Comparison of ENCODE assay signal across 11 cellular contexts in genomic region chr3:157500232-157500631, GRCh38. TPM values are rescaled to one million over a fixed set of nuclear protein-coding genes. Genes with fewer than 3 reads are reported as not detected.
DNase-seq lines count a peak whose midpoint lies in the region; ATAC-seq and TF ChIP-seq lines count a peak whose summit lies in the region.
"Had no signal": no experiment of that assay in that cellular context is flagged by ENCODE, and none has a peak within 500 bp of the region (broad histone marks: within the 10 kb centered on the region; RNA-seq: fewer than 3 reads in every experiment).

No MANE protein-coding gene starts in this region.

- H3K4me1 Mint-ChIP-seq in endodermal cell = peaks cover 65% of the 10 kb centered on the region
- peaks cover 3 to 17% (median 8%) of the 10 kb centered on the region in 7 donors for H3K4me1 Mint-ChIP-seq in naive thymus-derived CD4-positive, alpha-beta T cell
- H3K4me1 Mint-ChIP-seq: activated naive CD8-positive, alpha-beta T cell treated with anti-CD3 and anti-CD28 coated beads, Interleukin-2, amount 50 U/mL, for 24 hours had no signal

- no peak overlapping the region for H2AFZ ChIP-seq in ACC112 (ENCODE audit: low read length, unreplicated experiment)

- 93 to 94% methylated on average over 4 of the region's 4 CpGs for WGBS in endodermal cell (ENCODE audit: insufficient coverage in 1 of 2, insufficient read length in 1 of 2), 2 experiments
- WGBS in spleen, 5 donors = 29 to 50% (median 36%) methylated on average over 4 of the region's 4 CpGs

- no peaks in the 10 kb centered on the region for H3K9me3 ChIP-seq in endodermal cell (ENCODE audit: control insufficient read depth, low read length)
- no peaks in the 10 kb centered on the region for H3K9me3 ChIP-seq in naive thymus-derived CD4-positive, alpha-beta T cell (ENCODE audit: control insufficient read depth in 2 of 3, low read length in 3 of 3)
- no peaks in the 10 kb centered on the region for H3K9me3 ChIP-seq in spleen

- H3K27ac Mint-ChIP-seq in endodermal cell = peak overlapping the region; percentile 98
- no peak overlapping the region for H3K27ac Mint-ChIP-seq in naive thymus-derived CD4-positive, alpha-beta T cell
- H3K27ac Mint-ChIP-seq: activated naive CD8-positive, alpha-beta T cell treated with anti-CD3 and anti-CD28 coated beads, Interleukin-2, amount 50 U/mL, for 24 hours had no signal

- peak; percentile 55 for ATAC-seq in naive thymus-derived CD4-positive, alpha-beta T cell
- ATAC-seq in GM18870 (IDR thresholded peaks at IDR 0.05; ENCODE audit: unreplicated experiment) = no peak
- ATAC-seq: activated naive CD8-positive, alpha-beta T cell treated with anti-CD3 and anti-CD28 coated beads, Interleukin-2, amount 50 U/mL, for 24 hours had no signal

- no peak overlapping the region for H3K27ac ChIP-seq in ACC112 (ENCODE audit: low read depth, low read length)
- H3K27ac ChIP-seq in endodermal cell (ENCODE audit: low read depth, low read length) = no peak overlapping the region
- H3K27ac ChIP-seq in naive thymus-derived CD4-positive, alpha-beta T cell (ENCODE audit: low read depth, low read length) = no peak overlapping the region
- H3K27ac ChIP-seq in spleen = no peak overlapping the region

- DNase-seq in NCI-H146 (lab: John Stamatoyannopoulos, UW) (peak; percentile 64), endodermal cell (no peak), SHP77 treated with DMSO at 0.1 percent for 48 hours (lab: John Stamatoyannopoulos, UW) (no peak), DMS 273 (lab: John Stamatoyannopoulos, UW; ENCODE audit: unreplicated experiment) (no peak), spleen (no peak)
- DNase-seq in naive thymus-derived CD4-positive, alpha-beta T cell = no peak
- DNase-seq: activated CD8-positive, alpha-beta memory T cell treated with anti-CD3 and anti-CD28 coated beads, Interleukin-2, amount 50 U/mL, for 48 hours; activated naive CD8-positive, alpha-beta T cell treated with anti-CD3 and anti-CD28 coated beads, Interleukin-2, amount 50 U/mL, for 24 hours; cortex of kidney had no signal

- peaks cover 3% of the 10 kb centered on the region for H3K79me2 ChIP-seq in ACC112 (ENCODE audit: control insufficient read depth, insufficient read depth, low read length, unreplicated experiment)

- H3K9me3 Mint-ChIP-seq in endodermal cell = no peaks in the 10 kb centered on the region
- no peaks in the 10 kb centered on the region for H3K9me3 Mint-ChIP-seq in naive thymus-derived CD4-positive, alpha-beta T cell
- H3K9me3 Mint-ChIP-seq: activated naive CD8-positive, alpha-beta T cell treated with anti-CD3 and anti-CD28 coated beads, Interleukin-2, amount 50 U/mL, for 24 hours had no signal

- POLR2A ChIA-PET in naive thymus-derived CD4-positive, alpha-beta T cell (lab: Charles Lee) = no interaction called here

- H3K9ac ChIP-seq in endodermal cell (ENCODE audit: extremely low read depth, low read length, poor library complexity, severe bottlenecking) = no peak overlapping the region

- peak overlapping the region; percentile 63 for H3K4me3 Mint-ChIP-seq in endodermal cell
- peak overlapping the region in 2 of 10 donors; percentile 0 to 29 for H3K4me3 Mint-ChIP-seq in naive thymus-derived CD4-positive, alpha-beta T cell
- H3K4me3 Mint-ChIP-seq: activated naive CD8-positive, alpha-beta T cell treated with anti-CD3 and anti-CD28 coated beads, Interleukin-2, amount 50 U/mL, for 24 hours had no signal

- H3K4me1 ChIP-seq in ACC112 (ENCODE audit: control insufficient read depth, insufficient read depth, low read length, unreplicated experiment) (peaks cover 22% of the 10 kb centered on the region), endodermal cell (ENCODE audit: control insufficient read depth, insufficient read depth, low read length) (peaks cover 25% of the 10 kb centered on the region), spleen (peaks cover 0 to 16% (median 8%) of the 10 kb centered on the region in 6 donors)
- no peaks in the 10 kb centered on the region for H3K4me1 ChIP-seq in naive thymus-derived CD4-positive, alpha-beta T cell (ENCODE audit: control insufficient read depth in 2 of 2, insufficient read depth in 2 of 2, low read length in 2 of 2)

- TF ChIP-seq CTCF in endodermal cell (conservative IDR thresholded peaks at IDR 0.05) (no peak), spleen (IDR thresholded peaks at IDR 0.05 in 8 of 11, conservative IDR thresholded peaks at IDR 0.05 in 3 of 11) (no peak)

- peak overlapping the region; percentile 35; the same call in 1 of the 2 replicates for H3K4me3 ChIP-seq in ACC112 (ENCODE audit: low read depth, low read length)
- H3K4me3 ChIP-seq in endodermal cell (ENCODE audit: low read length) = peak overlapping the region; percentile 76
- no peak overlapping the region for H3K4me3 ChIP-seq in naive thymus-derived CD4-positive, alpha-beta T cell (ENCODE audit: low read length)
- H3K4me3 ChIP-seq in spleen = no peak overlapping the region

- H3K27me3 Mint-ChIP-seq in endodermal cell (ENCODE audit: insufficient read depth) = peaks cover 2% of the 10 kb centered on the region
- peaks cover 29 to 46% (median 45%) of the 10 kb centered on the region in 5 donors for H3K27me3 Mint-ChIP-seq in naive thymus-derived CD4-positive, alpha-beta T cell

- no peaks in the 10 kb centered on the region for H3K36me3 Mint-ChIP-seq in endodermal cell (ENCODE audit: low read depth)
- no peaks in the 10 kb centered on the region for H3K36me3 Mint-ChIP-seq in naive thymus-derived CD4-positive, alpha-beta T cell

- H3K36me3 ChIP-seq in ACC112 (ENCODE audit: insufficient read depth, low read length) (0 out of 2 replicates have a peak, but pooled peaks cover 2% of the 10 kb centered on the region), endodermal cell (ENCODE audit: control insufficient read depth, insufficient read depth, low read length) (no peaks in the 10 kb centered on the region), spleen (no peaks in the 10 kb centered on the region)
- H3K36me3 ChIP-seq in naive thymus-derived CD4-positive, alpha-beta T cell (ENCODE audit: control insufficient read depth in 2 of 3, insufficient read depth in 3 of 3, low read length in 3 of 3) = no peaks in the 10 kb centered on the region

- intact Hi-C loops in naive thymus-derived CD4-positive, alpha-beta T cell (cut with micrococcal nuclease) = no loop called here
- intact Hi-C loops in spleen (cut with DNase I; ENCODE audit: low total_unique reads) = no loop called here

- H3K27me3 ChIP-seq in ACC112 (ENCODE audit: insufficient read depth, low read length) (no peaks in the 10 kb centered on the region), endodermal cell (ENCODE audit: control insufficient read depth, insufficient read depth, low read length, poor library complexity, severe bottlenecking) (no peaks in the 10 kb centered on the region), spleen (replicated peaks in 1 of 7) (peaks cover 0 to 58% (median 18%) of the 10 kb centered on the region in 7 donors)
- H3K27me3 ChIP-seq in naive thymus-derived CD4-positive, alpha-beta T cell (ENCODE audit: control insufficient read depth in 2 of 2, insufficient read depth in 2 of 2, low read length in 2 of 2) = peaks cover 0 to 2% of the 10 kb centered on the region in 2 donors

- TF ChIP-seq POLR2A in spleen (IDR thresholded peaks at IDR 0.05) = no peak

- CTCF ChIA-PET in naive thymus-derived CD4-positive, alpha-beta T cell (lab: Charles Lee) = no interaction called here

RNA-seq across cellular contexts. Expression of gene VEPH1, which starts 3.0 kb away (rescaled TPM):
- total RNA-seq in endodermal cell = 10 to 100 TPM; 11.8 to 17.1 TPM
- polyA plus RNA-seq in endodermal cell (2013, experiment 1 of 2) = 13.3 TPM
- polyA plus RNA-seq in endodermal cell (2013, experiment 2 of 2) = 12.0 TPM
- total RNA-seq in naive thymus-derived CD4-positive, alpha-beta T cell = under 1 TPM in 2 of 5 experiments, not detected in 3; 0.22 to 0.48 TPM
- polyA plus RNA-seq in naive thymus-derived CD4-positive, alpha-beta T cell = not detected
- 10 to 100 TPM in 4 of 7 donors, 1 to 10 TPM in 3; 2.4 to 19.6 (median 11.5) TPM for total RNA-seq in spleen
- under 1 TPM; 0.26 to 0.83 (median 0.54) TPM for polyA plus RNA-seq in spleen

Comparison
In these comparisons a context has a peak if more than half of its experiments do, and no peak if none do; other contexts are left out.
1. H3K4me3 ChIP-seq: peak in ACC112 (single experiment) and endodermal cell (single experiment); none in naive thymus-derived CD4-positive, alpha-beta T cell (single experiment) and spleen (0 of 8).